Comparison of ENCODE assay signal across 8 cellular contexts in genomic region chr19:55354698-55355212, GRCh38. TPM values are rescaled to one million over a fixed set of nuclear protein-coding genes. Genes with fewer than 3 reads are reported as not detected.
A peak's percentile ranks its signal among the peaks of the same experiment; 100 is the strongest.
DNase-seq lines count a peak whose midpoint lies in the region; ATAC-seq, FAIRE-seq and TF ChIP-seq lines count a peak whose summit lies in the region.

COX6B2 (minus strand) TSS chr19:55354719; CDS start chr19:55354521, 198 bp downstream.

- H3K27ac Mint-ChIP-seq in activated naive CD4-positive, alpha-beta T cell treated with anti-CD3 and anti-CD28 coated beads, Interleukin-2, amount 50 U/mL, for 24 hours: no peak within 1 kb of the TSS
- peak within 1 kb of the TSS in 1 of 5 experiments; percentile 34 for H3K27ac Mint-ChIP-seq in brain
- H3K27ac Mint-ChIP-seq in memory B cell: no peak within 1 kb of the TSS
- H3K27ac Mint-ChIP-seq in type B pancreatic cell: no peak within 1 kb of the TSS

- H3K9me3 Mint-ChIP-seq in activated naive CD4-positive, alpha-beta T cell treated with anti-CD3 and anti-CD28 coated beads, Interleukin-2, amount 50 U/mL, for 24 hours: no peaks in the 10 kb centered on the region
- H3K9me3 Mint-ChIP-seq in brain (peaks cover 0 to 13% (median 1%) of the 10 kb centered on the region in 5 experiments), memory B cell (no peaks in the 10 kb centered on the region), type B pancreatic cell (no peaks in the 10 kb centered on the region)

- no peaks in the 10 kb centered on the region for H3K36me3 Mint-ChIP-seq in activated naive CD4-positive, alpha-beta T cell treated with anti-CD3 and anti-CD28 coated beads, Interleukin-2, amount 50 U/mL, for 24 hours
- no peaks in the 10 kb centered on the region for H3K36me3 Mint-ChIP-seq in brain
- peaks cover 1% of the 10 kb centered on the region for H3K36me3 Mint-ChIP-seq in memory B cell
- no peaks in the 10 kb centered on the region for H3K36me3 Mint-ChIP-seq in type B pancreatic cell

- FAIRE-seq in frontal cortex (lab: Jason Lieb, UNC): no peak

- DNase-seq in activated naive CD4-positive, alpha-beta T cell treated with Interleukin-2 at 50 U/mL for 16 hours: no peak
- no peak for DNase-seq in memory B cell (ENCODE audit: low spot score in 2 of 2)
- no peak for DNase-seq in type B pancreatic cell (ENCODE audit: extremely low spot score, unreplicated experiment)
- DNase-seq in frontal cortex (ENCODE audit: low spot score in 2 of 2): no peak

- ATAC-seq in memory B cell (ENCODE audit: low read depth): no peak
- ATAC-seq in HG03025 (IDR thresholded peaks at IDR 0.05; ENCODE audit: low FRiP score, unreplicated experiment): no peak
- no peak for ATAC-seq in HG03457 (IDR thresholded peaks at IDR 0.05; ENCODE audit: unreplicated experiment)

- TF ChIP-seq CTCF in brain (conservative IDR thresholded peaks at IDR 0.05) (no peak), type B pancreatic cell (conservative IDR thresholded peaks at IDR 0.05) (no peak)

- H3K4me1 Mint-ChIP-seq in activated naive CD4-positive, alpha-beta T cell treated with anti-CD3 and anti-CD28 coated beads, Interleukin-2, amount 50 U/mL, for 24 hours: peaks cover 17% of the 10 kb centered on the region
- H3K4me1 Mint-ChIP-seq in brain: peaks cover 17% of the 10 kb centered on the region
- peaks cover 15% of the 10 kb centered on the region for H3K4me1 Mint-ChIP-seq in memory B cell
- H3K4me1 Mint-ChIP-seq in type B pancreatic cell (ENCODE audit: unreplicated experiment): peaks cover 7% of the 10 kb centered on the region

- peak within 1 kb of the TSS; percentile 82 for H3K4me3 Mint-ChIP-seq in activated naive CD4-positive, alpha-beta T cell treated with anti-CD3 and anti-CD28 coated beads, Interleukin-2, amount 50 U/mL, for 24 hours
- H3K4me3 Mint-ChIP-seq in brain: peak within 1 kb of the TSS; percentile 80 to 85 (median 83)
- H3K4me3 Mint-ChIP-seq in memory B cell: peak within 1 kb of the TSS; percentile 73
- H3K4me3 Mint-ChIP-seq in type B pancreatic cell: peak within 1 kb of the TSS; percentile 79

- peaks cover 25% of the 10 kb centered on the region for H3K27me3 Mint-ChIP-seq in activated naive CD4-positive, alpha-beta T cell treated with anti-CD3 and anti-CD28 coated beads, Interleukin-2, amount 50 U/mL, for 24 hours
- H3K27me3 Mint-ChIP-seq in brain (peaks cover 70% of the 10 kb centered on the region), memory B cell (peaks cover 44% of the 10 kb centered on the region), type B pancreatic cell (peaks cover 72% of the 10 kb centered on the region)

RNA-seq across cellular contexts. Expression of gene COX6B2, which starts in this region (rescaled TPM):
- polyA plus RNA-seq in brain (ENCODE audit: insufficient read depth, low read depth, low replicate concordance): not detected
- total RNA-seq in type B pancreatic cell (ENCODE audit: low replicate concordance) (0.33 and 0.87 TPM in 2 replicates), frontal cortex (under 0.01 TPM)
